Comparison of ENCODE assay signal across 10 cellular contexts in the genomic region with DNA sequence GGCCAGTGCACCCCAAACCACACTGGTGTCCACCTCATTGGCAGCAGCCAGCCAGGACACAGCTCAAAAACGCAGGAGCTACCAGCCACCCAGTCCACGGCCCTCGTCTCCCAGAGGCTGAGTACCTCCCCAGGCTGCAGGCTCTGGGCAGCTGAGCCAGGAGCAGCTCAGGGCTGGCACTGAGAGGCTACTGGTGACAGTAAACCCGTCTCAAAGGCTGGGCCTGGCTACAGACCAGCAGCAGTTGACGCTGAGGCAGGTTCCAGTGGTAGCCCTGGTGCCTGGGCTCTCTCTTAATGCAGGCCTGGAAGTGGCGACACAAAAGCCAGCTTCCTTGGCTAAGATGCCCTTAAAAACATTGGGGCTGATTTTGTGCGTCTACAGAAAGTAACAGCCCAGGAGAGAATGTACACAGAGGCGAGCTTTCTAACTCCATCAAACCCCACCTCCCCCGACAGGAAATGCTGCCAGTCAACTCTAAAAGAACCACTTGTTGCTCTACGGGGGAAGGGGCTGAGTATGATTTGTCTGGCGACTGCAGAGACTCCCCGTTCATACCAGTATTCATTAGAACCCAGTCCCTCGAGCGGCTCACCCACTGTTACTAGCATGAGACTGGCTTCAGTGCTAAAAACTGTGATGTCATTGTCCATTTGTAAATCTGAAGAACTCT.
DNase-seq lines count a peak whose midpoint lies in the region; ATAC-seq, FAIRE-seq and TF ChIP-seq lines count a peak whose summit lies in the region.
"Had no signal": no experiment of that assay in that cellular context is flagged by ENCODE, and none has a peak within 500 bp of the region (broad histone marks: within the 10 kb centered on the region; RNA-seq: fewer than 3 reads in every experiment).

No MANE protein-coding gene starts in this region.

- no peak overlapping the region for H3K9ac ChIP-seq in Karpas-422 (ENCODE audit: low read length)

- no peaks in the 10 kb centered on the region for H3K9me3 ChIP-seq in CD8-positive, alpha-beta T cell (ENCODE audit: low read length)
- H3K9me3 ChIP-seq in Karpas-422 (ENCODE audit: low read length) (no peaks in the 10 kb centered on the region), PC-9 (ENCODE audit: insufficient read depth, low read depth) (no peaks in the 10 kb centered on the region)

- H3K27me3 Mint-ChIP-seq in CD8-positive, alpha-beta T cell (ENCODE audit: low read depth) = no peaks in the 10 kb centered on the region
- no peaks in the 10 kb centered on the region for H3K27me3 Mint-ChIP-seq in T-helper 2 cell treated with Interferon-gamma antibody and Interleukin-4, amounts not matched to agents 5 μg/mL and 100 μg/mL, for 36 hours (ENCODE audit: low read depth)

- peaks cover 19% of the 10 kb centered on the region for H3K4me1 Mint-ChIP-seq in CD8-positive, alpha-beta T cell (ENCODE audit: low read depth)
- peaks cover 17% of the 10 kb centered on the region for H3K4me1 Mint-ChIP-seq in T-helper 2 cell treated with Interferon-gamma antibody and Interleukin-4, amounts not matched to agents 5 μg/mL and 100 μg/mL, for 36 hours (ENCODE audit: low read depth)

- H3K36me3 Mint-ChIP-seq in CD8-positive, alpha-beta T cell = peaks cover 67% of the 10 kb centered on the region
- H3K36me3 Mint-ChIP-seq in T-helper 2 cell treated with Interferon-gamma antibody and Interleukin-4, amounts not matched to agents 5 μg/mL and 100 μg/mL, for 36 hours (ENCODE audit: low read depth) = peaks cover 47% of the 10 kb centered on the region

- ATAC-seq in CD8-positive, alpha-beta T cell = peak; percentile 72
- no peak for ATAC-seq in GM18867 (IDR thresholded peaks at IDR 0.05; ENCODE audit: unreplicated experiment)

- peak overlapping the region; percentile 31 for H3K27ac ChIP-seq in CD8-positive, alpha-beta T cell (ENCODE audit: low read depth, low read length)
- no peak overlapping the region for H3K27ac ChIP-seq in Karpas-422 (ENCODE audit: low read length)
- H3K27ac ChIP-seq in PC-9 = no peak overlapping the region

- H3K4me2 ChIP-seq in Karpas-422 (ENCODE audit: low read depth, low read length, poor library complexity, severe bottlenecking) (no peak overlapping the region), PC-9 (no peak overlapping the region)

- no peak for TF ChIP-seq POLR2A in H54 (IDR thresholded peaks at IDR 0.05; ENCODE audit: low read depth, low read length)

- H4K20me1 ChIP-seq in Karpas-422 (ENCODE audit: insufficient read depth, low read depth, low read length) = 0 out of 2 replicates have a peak, but pooled peaks cover 3% of the 10 kb centered on the region
- peaks cover 4% of the 10 kb centered on the region for H4K20me1 ChIP-seq in PC-9 (ENCODE audit: insufficient read depth)

- FAIRE-seq in H54 (lab: Jason Lieb, UNC) = no peak

- no peak overlapping the region for H3K4me3 Mint-ChIP-seq in CD8-positive, alpha-beta T cell
- no peak overlapping the region for H3K4me3 Mint-ChIP-seq in T-helper 2 cell treated with Interferon-gamma antibody and Interleukin-4, amounts not matched to agents 5 μg/mL and 100 μg/mL, for 36 hours

- POLR2A ChIA-PET in CD8-positive, alpha-beta T cell (lab: Charles Lee) = no interaction called here
- POLR2A ChIA-PET in PC-9 (lab: Charles Lee; ENCODE audit: unreplicated experiment) = no interaction called here

- no peaks in the 10 kb centered on the region for H3K9me2 ChIP-seq in Karpas-422 (replicated peaks; ENCODE audit: insufficient read depth, low read length)
- H3K9me2 ChIP-seq in PC-9 (ENCODE audit: insufficient read depth) = no peaks in the 10 kb centered on the region

- H3K27me3 ChIP-seq in CD8-positive, alpha-beta T cell (ENCODE audit: insufficient read depth, low read length) = no peaks in the 10 kb centered on the region
- no peaks in the 10 kb centered on the region for H3K27me3 ChIP-seq in Karpas-422 (ENCODE audit: low read length)
- H3K27me3 ChIP-seq in PC-9 (ENCODE audit: insufficient read depth, low read depth) = no peaks in the 10 kb centered on the region

- no peaks in the 10 kb centered on the region for H3K9me3 Mint-ChIP-seq in CD8-positive, alpha-beta T cell
- no peaks in the 10 kb centered on the region for H3K9me3 Mint-ChIP-seq in T-helper 2 cell treated with Interferon-gamma antibody and Interleukin-4, amounts not matched to agents 5 μg/mL and 100 μg/mL, for 36 hours

- intact Hi-C loops in CD8-positive, alpha-beta T cell (cut with DNase I, micrococcal nuclease) = no loop called here
- intact Hi-C loops in PC-9 (cut with micrococcal nuclease; ENCODE audit: unreplicated experiment) = no loop called here

- H2AFZ ChIP-seq in Karpas-422 (ENCODE audit: low read length) (no peak overlapping the region), PC-9 (no peak overlapping the region)

- DNase-seq in CD8-positive, alpha-beta T cell = peak in 1 of 7 experiments; percentile 39
- no peak for DNase-seq in T-helper 2 cell treated with Interferon-gamma antibody and Interleukin-4, amounts not matched to agents 5 μg/mL and 100 μg/mL, for 36 hours (ENCODE audit: low spot score)
- DNase-seq in globus pallidus (ENCODE audit: low spot score) (peak; percentile 73), occipital lobe (lab: John Stamatoyannopoulos, UW) (peak; percentile 32), Karpas-422 (no peak), H54 (ENCODE audit: insufficient read length, low spot score) (no peak), PC-9 (no peak)
- DNase-seq: erythroblast, NCI-H1105 treated with DMSO at 0.1 percent for 48 hours had no signal

- no peak overlapping the region for H3K4me3 ChIP-seq in CD8-positive, alpha-beta T cell (ENCODE audit: low read depth, low read length)
- no peak overlapping the region for H3K4me3 ChIP-seq in Karpas-422 (ENCODE audit: low read length)
- H3K4me3 ChIP-seq in PC-9 = no peak overlapping the region

- peaks cover 4% of the 10 kb centered on the region for H3K36me3 ChIP-seq in CD8-positive, alpha-beta T cell (ENCODE audit: insufficient read depth, low read length)
- H3K36me3 ChIP-seq in Karpas-422 (ENCODE audit: insufficient read depth, low read length) (peaks cover 6% of the 10 kb centered on the region; the same call in 1 of the 2 replicates), PC-9 (ENCODE audit: low read depth) (peaks cover 49% of the 10 kb centered on the region)

- peaks cover 50% of the 10 kb centered on the region for H3F3A ChIP-seq in PC-9 (ENCODE audit: insufficient read depth, low read depth)

- CTCF ChIA-PET in CD8-positive, alpha-beta T cell (lab: Charles Lee) = interaction anchor here (0.7 to 2.5 kb wide), 9 partner anchors 9 to 223 kb away, joined by 3 to 27 read pairs (median 4); no protein-coding TSS in a partner anchor
- CTCF ChIA-PET in PC-9 (lab: Charles Lee) = interaction anchor here (0.6 kb wide), 1 partner anchor 53 kb away, joined by 3 read pairs; no protein-coding TSS in a partner anchor

- BruUV-seq in PC-9 (replicated peaks; lab: Mats Ljungman, UMichigan) = no TSS peak

- TF ChIP-seq CTCF in CD8-positive, alpha-beta T cell (IDR thresholded peaks at IDR 0.05) = no peak
- TF ChIP-seq CTCF in PC-9 (conservative IDR thresholded peaks at IDR 0.05) = no peak

- H3K79me2 ChIP-seq in Karpas-422 (ENCODE audit: low read length) (no peaks in the 10 kb centered on the region), PC-9 (ENCODE audit: low read depth) (0 out of 2 replicates have a peak, but pooled peaks cover 4% of the 10 kb centered on the region)

- H3K4me1 ChIP-seq in CD8-positive, alpha-beta T cell (ENCODE audit: insufficient read depth, low read length) = peaks cover 19% of the 10 kb centered on the region
- H3K4me1 ChIP-seq in Karpas-422 (ENCODE audit: low read length) (peaks cover 11% of the 10 kb centered on the region), PC-9 (replicated peaks; ENCODE audit: insufficient read depth) (no peaks in the 10 kb centered on the region)

- H3K27ac Mint-ChIP-seq in CD8-positive, alpha-beta T cell = peak overlapping the region; percentile 78
- H3K27ac Mint-ChIP-seq in T-helper 2 cell treated with Interferon-gamma antibody and Interleukin-4, amounts not matched to agents 5 μg/mL and 100 μg/mL, for 36 hours = peak overlapping the region; percentile 31

Comparison
In these comparisons a context has a peak if more than half of its experiments do, and no peak if none do; other contexts are left out.
1. DNase-seq: peak in globus pallidus (single experiment) and occipital lobe (single experiment); none in T-helper 2 cell treated with Interferon-gamma antibody and Interleukin-4, amounts not matched to agents 5 μg/mL and 100 μg/mL, for 36 hours (single experiment), Karpas-422 (single experiment), H54 (single experiment) and PC-9 (0 of 2).